2 cellular contexts compared by ENCODE assay signal in the genomic region with DNA sequence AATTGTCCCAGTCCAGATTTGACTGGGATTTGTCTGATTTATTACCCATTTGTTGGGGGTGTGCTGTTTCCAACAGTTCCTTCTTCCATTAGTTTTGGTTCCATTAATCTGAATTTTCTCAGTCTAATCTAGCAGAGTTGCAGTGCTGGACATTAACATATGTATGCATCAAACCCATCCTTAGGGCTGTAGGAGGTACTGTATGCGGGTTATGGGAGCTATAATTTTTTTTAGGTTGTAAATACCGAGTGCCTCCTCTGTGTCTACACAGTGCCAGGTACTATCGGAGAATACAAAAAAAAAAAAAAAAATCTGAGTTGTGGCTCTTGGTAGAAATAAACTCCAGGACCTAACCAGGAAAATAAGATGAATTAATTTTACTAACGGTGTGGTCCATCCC.
TF ChIP-seq lines count a peak whose summit lies in the region.

No MANE protein-coding gene starts in this region.

TF ChIP-seq in HCT116, 20 proteins besides CTCF, POLR2A, EP300 and RAD21 (continued from another document):
- TF ChIP-seq ZBTB33 (IDR thresholded peaks at IDR 0.05; ENCODE audit: extremely low read depth, insufficient replicate concordance, low read length) = no peak
- TF ChIP-seq ZNF274 (IDR thresholded peaks at IDR 0.05; ENCODE audit: low read depth, low read length) = no peak
- TF ChIP-seq CEBPB (IDR thresholded peaks at IDR 0.05; ENCODE audit: low read depth) = no peak

TF ChIP-seq in K562, 482 proteins besides CTCF, POLR2A, EP300 and RAD21:
- TF ChIP-seq TFE3 (CRISPR knock-in tag; IDR thresholded peaks at IDR 0.05) (no peak), NEUROD1 (IDR thresholded peaks at IDR 0.05; ENCODE audit: borderline replicate concordance, low read depth, low read length, partially characterized antibody) (no peak), POLR2G (IDR thresholded peaks at IDR 0.05; ENCODE audit: low read depth, low read length) (no peak), PPARD (CRISPR knock-in tag; IDR thresholded peaks at IDR 0.05) (no peak), XRCC3 (IDR thresholded peaks at IDR 0.05) (no peak), JUND (IDR thresholded peaks at IDR 0.05; ENCODE audit: borderline replicate concordance, low read depth, low read length) (no peak), JUND (tag; IDR thresholded peaks at IDR 0.05; ENCODE audit: borderline replicate concordance, low read depth, low read length) (no peak), ZFPM2 (CRISPR knock-in tag; IDR thresholded peaks at IDR 0.05) (no peak), ARHGAP35 (IDR thresholded peaks at IDR 0.05; ENCODE audit: partially characterized antibody) (no peak), ZNF253 (CRISPR knock-in tag; conservative IDR thresholded peaks at IDR 0.05) (no peak), RAD51 (IDR thresholded peaks at IDR 0.05; ENCODE audit: borderline replicate concordance, low read depth) (no peak), PRMT5 (CRISPR knock-in tag; IDR thresholded peaks at IDR 0.05) (no peak), ZNF586 (CRISPR knock-in tag; conservative IDR thresholded peaks at IDR 0.05) (no peak)
- TF ChIP-seq, protein P1, sequence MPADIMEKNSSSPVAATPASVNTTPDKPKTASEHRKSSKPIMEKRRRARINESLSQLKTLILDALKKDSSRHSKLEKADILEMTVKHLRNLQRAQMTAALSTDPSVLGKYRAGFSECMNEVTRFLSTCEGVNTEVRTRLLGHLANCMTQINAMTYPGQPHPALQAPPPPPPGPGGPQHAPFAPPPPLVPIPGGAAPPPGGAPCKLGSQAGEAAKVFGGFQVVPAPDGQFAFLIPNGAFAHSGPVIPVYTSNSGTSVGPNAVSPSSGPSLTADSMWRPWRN (IDR thresholded peaks at IDR 0.05; ENCODE audit: low read depth) = no peak
- TF ChIP-seq, protein P2, sequence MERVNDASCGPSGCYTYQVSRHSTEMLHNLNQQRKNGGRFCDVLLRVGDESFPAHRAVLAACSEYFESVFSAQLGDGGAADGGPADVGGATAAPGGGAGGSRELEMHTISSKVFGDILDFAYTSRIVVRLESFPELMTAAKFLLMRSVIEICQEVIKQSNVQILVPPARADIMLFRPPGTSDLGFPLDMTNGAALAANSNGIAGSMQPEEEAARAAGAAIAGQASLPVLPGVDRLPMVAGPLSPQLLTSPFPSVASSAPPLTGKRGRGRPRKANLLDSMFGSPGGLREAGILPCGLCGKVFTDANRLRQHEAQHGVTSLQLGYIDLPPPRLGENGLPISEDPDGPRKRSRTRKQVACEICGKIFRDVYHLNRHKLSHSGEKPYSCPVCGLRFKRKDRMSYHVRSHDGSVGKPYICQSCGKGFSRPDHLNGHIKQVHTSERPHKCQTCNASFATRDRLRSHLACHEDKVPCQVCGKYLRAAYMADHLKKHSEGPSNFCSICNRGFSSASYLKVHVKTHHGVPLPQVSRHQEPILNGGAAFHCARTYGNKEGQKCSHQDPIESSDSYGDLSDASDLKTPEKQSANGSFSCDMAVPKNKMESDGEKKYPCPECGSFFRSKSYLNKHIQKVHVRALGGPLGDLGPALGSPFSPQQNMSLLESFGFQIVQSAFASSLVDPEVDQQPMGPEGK (CRISPR knock-in tag; IDR thresholded peaks at IDR 0.05; ENCODE audit: borderline replicate concordance) = no peak
- TF ChIP-seq, protein P3, sequence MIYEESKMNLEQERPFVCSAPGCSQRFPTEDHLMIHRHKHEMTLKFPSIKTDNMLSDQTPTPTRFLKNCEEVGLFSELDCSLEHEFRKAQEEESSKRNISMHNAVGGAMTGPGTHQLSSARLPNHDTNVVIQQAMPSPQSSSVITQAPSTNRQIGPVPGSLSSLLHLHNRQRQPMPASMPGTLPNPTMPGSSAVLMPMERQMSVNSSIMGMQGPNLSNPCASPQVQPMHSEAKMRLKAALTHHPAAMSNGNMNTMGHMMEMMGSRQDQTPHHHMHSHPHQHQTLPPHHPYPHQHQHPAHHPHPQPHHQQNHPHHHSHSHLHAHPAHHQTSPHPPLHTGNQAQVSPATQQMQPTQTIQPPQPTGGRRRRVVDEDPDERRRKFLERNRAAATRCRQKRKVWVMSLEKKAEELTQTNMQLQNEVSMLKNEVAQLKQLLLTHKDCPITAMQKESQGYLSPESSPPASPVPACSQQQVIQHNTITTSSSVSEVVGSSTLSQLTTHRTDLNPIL (CRISPR knock-in tag; IDR thresholded peaks at IDR 0.05) = no peak
TF ChIP-seq in K562: peak in this region for 0.
